Comparison of ENCODE assay signal across 1 cellular context in genomic region chr5:55232985-55233928, GRCh38.
TF ChIP-seq lines count a peak whose summit lies in the region.

TSS of gene CCNO (minus strand) at chr5:55233608. CDS start at chr5:55233523, 85 bp downstream.

TF ChIP-seq in HEK293, 187 proteins besides CTCF, POLR2A, EP300 and RAD21 (continued from another document and continues in another):
- no peak for TF ChIP-seq PRDM2 (tag by site-specific recombination; IDR thresholded peaks at IDR 0.05; ENCODE audit: borderline replicate concordance)
- TF ChIP-seq SCRT2 (tag by site-specific recombination; IDR thresholded peaks at IDR 0.05), result peak; percentile 84
- TF ChIP-seq ZSCAN18 (tag by site-specific recombination; IDR thresholded peaks at IDR 0.05), result no peak
- TF ChIP-seq ZNF510 (tag by site-specific recombination; IDR thresholded peaks at IDR 0.05; ENCODE audit: insufficient replicate concordance), result no peak
- no peak; the same call in 1 of the 2 replicates for TF ChIP-seq GLIS2 (tag by site-specific recombination; IDR thresholded peaks at IDR 0.05)
- no peak for TF ChIP-seq HOXC10 (CRISPR knock-in tag; IDR thresholded peaks at IDR 0.05)
- TF ChIP-seq BCL11A (tag by site-specific recombination; IDR thresholded peaks at IDR 0.05; ENCODE audit: low read depth), result peak; percentile 32; the same call in 1 of the 2 replicates
- TF ChIP-seq ZNF223 (tag by site-specific recombination; IDR thresholded peaks at IDR 0.05), result 0 out of 2 replicates have a peak, but pooled peaks have one; percentile 32
- peak; percentile 28; the same call in 1 of the 2 replicates for TF ChIP-seq ZFP37 (tag by site-specific recombination; IDR thresholded peaks at IDR 0.05)
- TF ChIP-seq ZNF221 (tag by site-specific recombination; IDR thresholded peaks at IDR 0.05; ENCODE audit: borderline replicate concordance), result no peak
- TF ChIP-seq OVOL3 (tag by site-specific recombination; IDR thresholded peaks at IDR 0.05), result peak; percentile 31; the same call in 1 of the 2 replicates
- no peak for TF ChIP-seq ATF2 (tag by site-specific recombination; IDR thresholded peaks at IDR 0.05; ENCODE audit: low read depth)
- no peak for TF ChIP-seq ZNF266 (tag by site-specific recombination; IDR thresholded peaks at IDR 0.05; ENCODE audit: low read depth)
- no peak for TF ChIP-seq ZNF37A (tag by site-specific recombination; IDR thresholded peaks at IDR 0.05)
- TF ChIP-seq REST (tag by site-specific recombination; IDR thresholded peaks at IDR 0.05), result 0 out of 2 replicates have a peak, but pooled peaks have one; percentile 10
- 0 out of 2 replicates have a peak, but pooled peaks have one; percentile 28 for TF ChIP-seq ZNF324 (tag by site-specific recombination; IDR thresholded peaks at IDR 0.05)
- no peak; the same call in 1 of the 2 replicates for TF ChIP-seq ZNF121 (tag by site-specific recombination; IDR thresholded peaks at IDR 0.05)
- peak; percentile 85 for TF ChIP-seq ZBTB11 (tag by site-specific recombination; conservative IDR thresholded peaks at IDR 0.05; ENCODE audit: low read depth)
- no peak for TF ChIP-seq ZNF16 (tag by site-specific recombination; IDR thresholded peaks at IDR 0.05; ENCODE audit: low read depth)
- TF ChIP-seq ZNF18 (tag by site-specific recombination; IDR thresholded peaks at IDR 0.05), result no peak
- no peak for TF ChIP-seq ZNF202 (tag by site-specific recombination; IDR thresholded peaks at IDR 0.05; ENCODE audit: borderline replicate concordance)
- 0 out of 2 replicates have a peak, but pooled peaks have one; percentile 44 for TF ChIP-seq PBX3 (CRISPR knock-in tag; IDR thresholded peaks at IDR 0.05)
- no peak for TF ChIP-seq ZNF518A (tag by site-specific recombination; conservative IDR thresholded peaks at IDR 0.05; ENCODE audit: low read depth)
- no peak for TF ChIP-seq ZNF274 (IDR thresholded peaks at IDR 0.05; ENCODE audit: low read length)
- TF ChIP-seq ZNF274 (tag by site-specific recombination; IDR thresholded peaks at IDR 0.05; ENCODE audit: borderline replicate concordance), result no peak
- peak; percentile 15; the same call in 1 of the 2 replicates for TF ChIP-seq ZNF2 (tag by site-specific recombination; IDR thresholded peaks at IDR 0.05)
